19 cellular contexts compared by ENCODE assay signal in the genomic region with DNA sequence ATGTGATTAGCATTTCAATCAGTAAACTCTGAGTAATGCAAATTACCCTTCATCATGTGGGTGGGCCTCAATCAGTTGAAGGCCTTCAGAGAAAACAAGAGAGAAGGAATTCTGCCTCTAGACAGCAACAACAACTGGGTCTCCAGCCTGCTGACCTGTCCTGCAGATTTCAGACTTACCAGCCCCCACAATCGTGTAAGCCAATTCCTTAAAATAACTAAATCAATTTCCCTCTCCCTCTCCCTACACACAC. TPM values are rescaled to one million over a fixed set of nuclear protein-coding genes. Genes with fewer than 3 reads are reported as not detected.
DNase-seq lines count a peak whose midpoint lies in the region; ATAC-seq lines count a peak whose summit lies in the region.
"Had no signal": no experiment of that assay in that cellular context is flagged by ENCODE, and none has a peak within 500 bp of the region (broad histone marks: within the 10 kb centered on the region; RNA-seq: fewer than 3 reads in every experiment).

No MANE protein-coding gene starts in this region.

- H3K4me3 Mint-ChIP-seq in activated naive CD4-positive, alpha-beta T cell treated with anti-CD3 and anti-CD28 coated beads, Interleukin-2, amount 50 U/mL, for 24 hours, result no peak overlapping the region
- no peak overlapping the region for H3K4me3 Mint-ChIP-seq in IgD-negative memory B cell
- no peak overlapping the region for H3K4me3 Mint-ChIP-seq in dendritic cell treated with granulocyte-macrophage colony-stimulating factor and Interleukin-4, amounts not matched to agents 40 ng/mL and 50 ng/mL, for 4 days
- no peak overlapping the region for H3K4me3 Mint-ChIP-seq in natural killer cell treated with Interleukin-12 subunit alpha and Interleukin-12 subunit beta and Interleukin-15 and Interleukin-18, amount 100 ng/mL, for 72 hours
- H3K4me3 Mint-ChIP-seq: HFFc6 had no signal

- H3K27me3 Mint-ChIP-seq in activated naive CD4-positive, alpha-beta T cell treated with anti-CD3 and anti-CD28 coated beads, Interleukin-2, amount 50 U/mL, for 24 hours, result no peaks in the 10 kb centered on the region
- H3K27me3 Mint-ChIP-seq in IgD-negative memory B cell, result no peaks in the 10 kb centered on the region
- no peaks in the 10 kb centered on the region for H3K27me3 Mint-ChIP-seq in dendritic cell treated with granulocyte-macrophage colony-stimulating factor and Interleukin-4, amounts not matched to agents 40 ng/mL and 50 ng/mL, for 4 days
- no peaks in the 10 kb centered on the region for H3K27me3 Mint-ChIP-seq in natural killer cell treated with Interleukin-12 subunit alpha and Interleukin-12 subunit beta and Interleukin-15 and Interleukin-18, amount 100 ng/mL, for 72 hours

- intact Hi-C loops in dendritic cell treated with granulocyte-macrophage colony-stimulating factor and Interleukin-4, amounts not matched to agents 40 ng/mL and 50 ng/mL, for 4 days (cut with micrococcal nuclease), result no loop called here

- H3K4me1 Mint-ChIP-seq in activated naive CD4-positive, alpha-beta T cell treated with anti-CD3 and anti-CD28 coated beads, Interleukin-2, amount 50 U/mL, for 24 hours, result peaks cover 9% of the 10 kb centered on the region
- peaks cover 0 to 2% (median 1%) of the 10 kb centered on the region in 3 donors for H3K4me1 Mint-ChIP-seq in IgD-negative memory B cell
- peaks cover 68% of the 10 kb centered on the region for H3K4me1 Mint-ChIP-seq in dendritic cell treated with granulocyte-macrophage colony-stimulating factor and Interleukin-4, amounts not matched to agents 40 ng/mL and 50 ng/mL, for 4 days (ENCODE audit: low read depth)
- peaks cover 10 to 11% of the 10 kb centered on the region in 2 donors for H3K4me1 Mint-ChIP-seq in natural killer cell treated with Interleukin-12 subunit alpha and Interleukin-12 subunit beta and Interleukin-15 and Interleukin-18, amount 100 ng/mL, for 72 hours (ENCODE audit: low read depth in 2 of 2)

- no peak for DNase-seq in activated naive CD4-positive, alpha-beta T cell treated with Interleukin-2 at 50 U/mL for 16 hours
- DNase-seq in natural killer cell treated with Interleukin-12 subunit alpha and Interleukin-12 subunit beta and Interleukin-15 and Interleukin-18, amount 100 ng/mL, for 72 hours (ENCODE audit: low spot score), result no peak
- DNase-seq in substantia nigra (lab: John Stamatoyannopoulos, UW), result no peak
- DNase-seq in NCI-H2196 (lab: John Stamatoyannopoulos, UW; ENCODE audit: unreplicated experiment), result no peak
- DNase-seq: DMS 273 treated with DMSO at 0.1 percent for 48 hours, DND-41, HFFc6, MV-4-11, NCI-H1417, NCI-H187, NCI-H2107, NCI-H226, NCI-H524 treated with DMSO at 0.1 percent for 48 hours had no signal

- ATAC-seq in natural killer cell treated with Interleukin-12 subunit alpha and Interleukin-12 subunit beta and Interleukin-15 and Interleukin-18, amount 100 ng/mL, for 72 hours, result no peak
- no peak for ATAC-seq in HG02610 (IDR thresholded peaks at IDR 0.05; ENCODE audit: unreplicated experiment)

- H3K27ac Mint-ChIP-seq in activated naive CD4-positive, alpha-beta T cell treated with anti-CD3 and anti-CD28 coated beads, Interleukin-2, amount 50 U/mL, for 24 hours, result peak overlapping the region; percentile 98
- peak overlapping the region in 2 of 3 donors; percentile 27 to 80 for H3K27ac Mint-ChIP-seq in IgD-negative memory B cell
- H3K27ac Mint-ChIP-seq in dendritic cell treated with granulocyte-macrophage colony-stimulating factor and Interleukin-4, amounts not matched to agents 40 ng/mL and 50 ng/mL, for 4 days, result peak overlapping the region; percentile 83
- H3K27ac Mint-ChIP-seq in natural killer cell treated with Interleukin-12 subunit alpha and Interleukin-12 subunit beta and Interleukin-15 and Interleukin-18, amount 100 ng/mL, for 72 hours, result peak overlapping the region; percentile 30 to 72
- H3K27ac Mint-ChIP-seq: HFFc6 had no signal

- H3K9me3 Mint-ChIP-seq in activated naive CD4-positive, alpha-beta T cell treated with anti-CD3 and anti-CD28 coated beads, Interleukin-2, amount 50 U/mL, for 24 hours, result no peaks in the 10 kb centered on the region
- no peaks in the 10 kb centered on the region for H3K9me3 Mint-ChIP-seq in IgD-negative memory B cell
- no peaks in the 10 kb centered on the region for H3K9me3 Mint-ChIP-seq in dendritic cell treated with granulocyte-macrophage colony-stimulating factor and Interleukin-4, amounts not matched to agents 40 ng/mL and 50 ng/mL, for 4 days
- no peaks in the 10 kb centered on the region for H3K9me3 Mint-ChIP-seq in natural killer cell treated with Interleukin-12 subunit alpha and Interleukin-12 subunit beta and Interleukin-15 and Interleukin-18, amount 100 ng/mL, for 72 hours
- H3K9me3 Mint-ChIP-seq: HFFc6 had no signal

- no peak overlapping the region for H3K27ac ChIP-seq in substantia nigra (ENCODE audit: low read depth, low read length, poor library complexity, severe bottlenecking)
- H3K27ac ChIP-seq: KMS-11, SJSA1 had no signal

- H3K36me3 Mint-ChIP-seq in activated naive CD4-positive, alpha-beta T cell treated with anti-CD3 and anti-CD28 coated beads, Interleukin-2, amount 50 U/mL, for 24 hours, result peaks cover 7% of the 10 kb centered on the region
- H3K36me3 Mint-ChIP-seq in IgD-negative memory B cell, result peaks cover 16% of the 10 kb centered on the region
- H3K36me3 Mint-ChIP-seq in dendritic cell treated with granulocyte-macrophage colony-stimulating factor and Interleukin-4, amounts not matched to agents 40 ng/mL and 50 ng/mL, for 4 days (ENCODE audit: low read depth), result peaks cover 96% of the 10 kb centered on the region
- peaks cover 18% of the 10 kb centered on the region for H3K36me3 Mint-ChIP-seq in natural killer cell treated with Interleukin-12 subunit alpha and Interleukin-12 subunit beta and Interleukin-15 and Interleukin-18, amount 100 ng/mL, for 72 hours

RNA-seq across cellular contexts. Expression of gene FBXW11, which starts 41.7 kb away (rescaled TPM):
- 31.0 TPM for polyA plus RNA-seq in IgD-negative memory B cell
- total RNA-seq in natural killer cell treated with Interleukin-12 subunit alpha and Interleukin-12 subunit beta and Interleukin-15 and Interleukin-18, amount 100 ng/mL, for 72 hours, result 10 to 100 TPM; 47.3 to 54.8 TPM
